Comparison of ENCODE assay signal across 13 cellular contexts in genomic region chr21:36163780-36164426, GRCh38. TPM values are rescaled to one million over a fixed set of nuclear protein-coding genes. Genes with fewer than 3 reads are reported as not detected.
DNase-seq lines count a peak whose midpoint lies in the region; ATAC-seq and TF ChIP-seq lines count a peak whose summit lies in the region.
"Had no signal": no experiment of that assay in that cellular context is flagged by ENCODE, and none has a peak within 500 bp of the region (broad histone marks: within the 10 kb centered on the region; RNA-seq: fewer than 3 reads in every experiment).

No MANE protein-coding gene starts in this region.

- 92 to 93% methylated on average over 5 to 7 of the region's 7 CpGs for WGBS in endodermal cell (ENCODE audit: insufficient coverage in 1 of 2, insufficient read length in 1 of 2), 2 experiments

- H3K36me3 ChIP-seq in BLaER1 treated with 17β-estradiol and CSF1 and Interleukin-3, amounts not matched to agents 10 nM and 100 nM = peaks cover 20 to 34% (median 27%) of the 10 kb centered on the region in 11 experiments; a peak in 19 of 22 replicates
- H3K36me3 ChIP-seq in GM23338 (ENCODE audit: insufficient read depth) (no peaks in the 10 kb centered on the region), endodermal cell (ENCODE audit: control insufficient read depth, insufficient read depth, low read length) (no peaks in the 10 kb centered on the region)
- H3K36me3 ChIP-seq: adrenal gland, BE2C had no signal

- H3K27me3 Mint-ChIP-seq in GM23338 (ENCODE audit: insufficient read depth, low read depth, poor library complexity) (peaks cover 2% of the 10 kb centered on the region), endodermal cell (ENCODE audit: insufficient read depth) (peaks cover 1% of the 10 kb centered on the region)
- H3K27me3 Mint-ChIP-seq: activated B cell treated with CpG ODN at 0.5 μM for 24 hours, IgD-negative memory B cell had no signal

- H3K4me1 Mint-ChIP-seq in GM23338 (peaks cover 3% of the 10 kb centered on the region; the same call in 1 of the 3 replicates), endodermal cell (peaks cover 9% of the 10 kb centered on the region)

- H3K9me3 Mint-ChIP-seq in GM23338 (no peaks in the 10 kb centered on the region), endodermal cell (no peaks in the 10 kb centered on the region)
- H3K9me3 Mint-ChIP-seq: activated B cell treated with CpG ODN at 0.5 μM for 24 hours, IgD-negative memory B cell had no signal

- peaks cover 1% of the 10 kb centered on the region; the same call in 1 of the 3 replicates for H3K36me3 Mint-ChIP-seq in GM23338 (ENCODE audit: low read depth)
- H3K36me3 Mint-ChIP-seq in endodermal cell (ENCODE audit: low read depth) = peaks cover 5% of the 10 kb centered on the region

- H3K9me2 ChIP-seq in GM23338 (ENCODE audit: insufficient read depth) = no peaks in the 10 kb centered on the region

- ATAC-seq in GM23338 (no peak), HG03460 (IDR thresholded peaks at IDR 0.05; ENCODE audit: unreplicated experiment) (no peak), HG02970 (IDR thresholded peaks at IDR 0.05; ENCODE audit: low FRiP score, unreplicated experiment) (no peak)

- H3K4me1 ChIP-seq in BLaER1 treated with 17β-estradiol and CSF1 and Interleukin-3, amounts not matched to agents 10 nM and 100 nM = peaks cover 0 to 17% (median 10%) of the 10 kb centered on the region in 10 experiments; a peak in 15 of 20 replicates
- H3K4me1 ChIP-seq in GM23338 (ENCODE audit: insufficient read depth) (no peaks in the 10 kb centered on the region), endodermal cell (ENCODE audit: control insufficient read depth, insufficient read depth, low read length) (no peaks in the 10 kb centered on the region)
- H3K4me1 ChIP-seq: BE2C had no signal

- no peak overlapping the region for H3K27ac ChIP-seq in BLaER1 treated with 17β-estradiol and CSF1 and Interleukin-3, amounts not matched to agents 10 nM and 100 nM
- H3K27ac ChIP-seq in GM23338 (ENCODE audit: low read depth) = 0 out of 2 replicates have a peak overlapping the region, but pooled peaks have one; percentile 26
- H3K27ac ChIP-seq in endodermal cell (ENCODE audit: low read depth, low read length) = peak overlapping the region; percentile 16
- H3K27ac ChIP-seq: adrenal gland had no signal

- H3K9me3 ChIP-seq in BLaER1 treated with 17β-estradiol and CSF1 and Interleukin-3, amounts not matched to agents 10 nM and 100 nM (replicated peaks in 1 of 11) = no peaks in the 10 kb centered on the region
- H3K9me3 ChIP-seq in endodermal cell (ENCODE audit: control insufficient read depth, low read length) = no peaks in the 10 kb centered on the region
- H3K9me3 ChIP-seq: adrenal gland, BE2C had no signal

- TF ChIP-seq CTCF in GM23338 (conservative IDR thresholded peaks at IDR 0.05; ENCODE audit: low read depth in 2 of 2) = no peak
- TF ChIP-seq CTCF in endodermal cell (conservative IDR thresholded peaks at IDR 0.05) = no peak

- H3K4me3 Mint-ChIP-seq in GM23338 (no peak overlapping the region), endodermal cell (no peak overlapping the region)
- H3K4me3 Mint-ChIP-seq: activated B cell treated with CpG ODN at 0.5 μM for 24 hours had no signal

- H3K79me2 ChIP-seq in GM23338 (replicated peaks; ENCODE audit: insufficient read depth) = no peaks in the 10 kb centered on the region

- H3K27ac Mint-ChIP-seq in GM23338 (no peak overlapping the region), endodermal cell (no peak overlapping the region)

- DNase-seq in GM23338 (ENCODE audit: low spot score) = no peak
- peak; percentile 25 to 37 for DNase-seq in NOMO-1 (lab: John Stamatoyannopoulos, UW; ENCODE audit: unreplicated experiment in 2 of 2)
- no peak for DNase-seq in endodermal cell
- no peak for DNase-seq in GM03348 (ENCODE audit: low spot score)
- no peak for DNase-seq in anterior cingulate cortex (lab: John Stamatoyannopoulos, UW)
- DNase-seq: activated B cell treated with CpG ODN at 0.5 μM for 24 hours, adrenal gland, BE2C, NCI-H446 had no signal

- H3K27me3 ChIP-seq in BLaER1 treated with 17β-estradiol and CSF1 and Interleukin-3, amounts not matched to agents 10 nM and 100 nM = no peaks in the 10 kb centered on the region
- H3K27me3 ChIP-seq in GM23338 (ENCODE audit: insufficient read depth) (no peaks in the 10 kb centered on the region), endodermal cell (ENCODE audit: control insufficient read depth, insufficient read depth, low read length, poor library complexity, severe bottlenecking) (no peaks in the 10 kb centered on the region)
- H3K27me3 ChIP-seq: adrenal gland, BE2C had no signal

- H4K20me1 ChIP-seq in BLaER1 treated with 17β-estradiol and CSF1 and Interleukin-3, amounts not matched to agents 10 nM and 100 nM = peaks cover 0 to 8% (median 0%) of the 10 kb centered on the region in 11 experiments; a peak in 3 of 22 replicates
- H4K20me1 ChIP-seq in GM23338 (replicated peaks; ENCODE audit: insufficient read depth) = peaks cover 3% of the 10 kb centered on the region; the same call in 1 of the 2 replicates

- H3K9ac ChIP-seq in BLaER1 treated with 17β-estradiol and CSF1 and Interleukin-3, amounts not matched to agents 10 nM and 100 nM = no peak overlapping the region
- no peak overlapping the region for H3K9ac ChIP-seq in endodermal cell (ENCODE audit: extremely low read depth, low read length, poor library complexity, severe bottlenecking)

- H3K4me2 ChIP-seq in BLaER1 treated with 17β-estradiol and CSF1 and Interleukin-3, amounts not matched to agents 10 nM and 100 nM = peak overlapping the region in 7 of 11 experiments; percentile 2 to 52 (median 37); a peak in 12 of 22 replicates
- no peak overlapping the region for H3K4me2 ChIP-seq in GM23338

- no peak overlapping the region for H2AFZ ChIP-seq in GM23338

- no peak overlapping the region for H3K4me3 ChIP-seq in BLaER1 treated with 17β-estradiol and CSF1 and Interleukin-3, amounts not matched to agents 10 nM and 100 nM
- H3K4me3 ChIP-seq in GM23338 = no peak overlapping the region
- no peak overlapping the region for H3K4me3 ChIP-seq in endodermal cell (ENCODE audit: low read length)
- H3K4me3 ChIP-seq: adrenal gland had no signal

- H3F3A ChIP-seq in GM23338 (replicated peaks; ENCODE audit: low read depth) = no peaks in the 10 kb centered on the region; the same call in 1 of the 2 replicates

TF ChIP-seq in GM23338, 12 proteins besides CTCF, POLR2A, EP300 and RAD21 (continues in another document):
- no peak for TF ChIP-seq CREB1 (CRISPR knock-in tag; IDR thresholded peaks at IDR 0.05; ENCODE audit: low read depth)
- no peak for TF ChIP-seq ZNF114 (CRISPR knock-in tag; IDR thresholded peaks at IDR 0.05)
- TF ChIP-seq JUNB (IDR thresholded peaks at IDR 0.05; ENCODE audit: unreplicated experiment) = no peak
- TF ChIP-seq POLR2AphosphoS5 (IDR thresholded peaks at IDR 0.05; ENCODE audit: low read depth) = no peak
- TF ChIP-seq NANOG (IDR thresholded peaks at IDR 0.05; ENCODE audit: borderline replicate concordance) = no peak

RNA-seq across cellular contexts. Expression of gene DOP1B, which starts 7.3 kb away (rescaled TPM):
- total RNA-seq in GM23338 (2014; rRNA removed; shearing (Covaris generic)) = 9.9 and 18.0 TPM in 2 replicates
- polyA plus RNA-seq in GM23338 (2016; fragmentation: Nextera tagmentation; extraction: Ambion mirVana) = 2.8 and 4.9 TPM in 2 replicates
- 1 to 10 TPM; 7.8 to 8.0 TPM for total RNA-seq in endodermal cell
- 8.4 TPM for polyA plus RNA-seq in endodermal cell (2013, experiment 1 of 2)
- polyA plus RNA-seq in endodermal cell (2013, experiment 2 of 2) = 9.0 TPM

RNA-seq across cellular contexts. Expression of gene CBR3, which starts 29.0 kb away (rescaled TPM):
- 4.0 and 4.6 TPM in 2 replicates for total RNA-seq in GM23338 (2014; rRNA removed; shearing (Covaris generic))
- 8.2 and 8.7 TPM in 2 replicates for polyA plus RNA-seq in GM23338 (2016; fragmentation: Nextera tagmentation; extraction: Ambion mirVana)
- not detected for total RNA-seq in endodermal cell
- polyA plus RNA-seq in endodermal cell (2013, experiment 1 of 2) = 0.32 TPM
- 0.37 TPM for polyA plus RNA-seq in endodermal cell (2013, experiment 2 of 2)

Comparison
In these comparisons a context has a peak if more than half of its experiments do, and no peak if none do; other contexts are left out.
1. H3K27ac ChIP-seq: peak in GM23338 (single experiment) and endodermal cell (single experiment); none in BLaER1 treated with 17β-estradiol and CSF1 and Interleukin-3, amounts not matched to agents 10 nM and 100 nM (0 of 11).
2. DNase-seq: peak in NOMO-1 (2 of 2); none in GM23338 (single experiment), endodermal cell (single experiment), GM03348 (single experiment) and anterior cingulate cortex (0 of 58).